Comparison of ENCODE assay signal across 4 cellular contexts in genomic region chr19:53774491-53774890, GRCh38. TPM values are rescaled to one million over a fixed set of nuclear protein-coding genes. Genes with fewer than 3 reads are reported as not detected.
"Had no signal": no experiment of that assay in that cellular context is flagged by ENCODE, and none has a peak within 500 bp of the region (broad histone marks: within the 10 kb centered on the region; RNA-seq: fewer than 3 reads in every experiment).

No MANE protein-coding gene starts in this region.

RNA-seq across cellular contexts. Expression of gene NLRP12, which starts 49.6 kb away (rescaled TPM):
- total RNA-seq: naive thymus-derived CD8-positive, alpha-beta T cell; osteoblast had no signal
- polyA plus RNA-seq: neural cell, smooth muscle cell had no signal
